ENCODE assay signal across 18 cellular contexts in genomic region chr17:49745175-49746139, GRCh38. TPM values are rescaled to one million over a fixed set of nuclear protein-coding genes. Genes with fewer than 3 reads are reported as not detected.
A peak's percentile ranks its signal among the peaks of the same experiment; 100 is the strongest.
DNase-seq lines count a peak whose midpoint lies in the region; ATAC-seq, FAIRE-seq and TF ChIP-seq lines count a peak whose summit lies in the region.
"Had no signal": no experiment of that assay in that cellular context is flagged by ENCODE, and none has a peak within 500 bp of the region (broad histone marks: within the 10 kb centered on the region; RNA-seq: fewer than 3 reads in every experiment).

No MANE protein-coding gene starts in this region.

- H3K4me2 ChIP-seq in BLaER1 treated with 17β-estradiol and CSF1 and Interleukin-3, amounts not matched to agents 10 nM and 100 nM = peak overlapping the region; percentile 80 to 97 (median 94)
- H3K4me2 ChIP-seq in DND-41 (ENCODE audit: insufficient read depth, low read length) (peak overlapping the region; percentile 66), HepG2 (ENCODE audit: low read depth, low read length) (no peak overlapping the region), mammary epithelial cell (ENCODE audit: insufficient read depth, low read depth, low read length) (no peak overlapping the region)
- H3K4me2 ChIP-seq: PC-9 had no signal

- in situ Hi-C loops in HepG2 (cut with HindIII; ENCODE audit: extremely low pct_ligation_motif_present, low pct_unique_long_range_greater_than_20kb) = no loop called here
- in situ Hi-C loops in mammary epithelial cell (cut with MboI; ENCODE audit: low sequenced_read_pairs in 2 of 2) = no loop called here

- no peak for FAIRE-seq in HepG2 (lab: Jason Lieb, UNC)

- H4K20me1 ChIP-seq in BLaER1 treated with 17β-estradiol and CSF1 and Interleukin-3, amounts not matched to agents 10 nM and 100 nM = no peaks in the 10 kb centered on the region
- H4K20me1 ChIP-seq in DND-41 (ENCODE audit: insufficient read depth, low read length) (peaks cover 15% of the 10 kb centered on the region), HepG2 (ENCODE audit: insufficient read depth, low read length) (no peaks in the 10 kb centered on the region), mammary epithelial cell (ENCODE audit: insufficient read depth, low read length) (no peaks in the 10 kb centered on the region)

- peak overlapping the region; percentile 79 for H3K4me3 Mint-ChIP-seq in activated B cell treated with CpG ODN at 0.5 μM for 24 hours
- H3K4me3 Mint-ChIP-seq: nephron had no signal

- no peaks in the 10 kb centered on the region for H3K27me3 ChIP-seq in BLaER1 treated with 17β-estradiol and CSF1 and Interleukin-3, amounts not matched to agents 10 nM and 100 nM
- H3K27me3 ChIP-seq in DND-41 (ENCODE audit: insufficient read depth, low read length, poor library complexity) (no peaks in the 10 kb centered on the region), HepG2 (ENCODE audit: control insufficient read depth in 1 of 2, insufficient read depth in 2 of 2, low read length in 2 of 2) (no peaks in the 10 kb centered on the region), mammary epithelial cell (ENCODE audit: insufficient read depth, low read length) (no peaks in the 10 kb centered on the region)
- H3K27me3 ChIP-seq: esophagus muscularis mucosa, uterus had no signal

- dilution Hi-C loops in mammary epithelial cell (cut with HindIII; ENCODE audit: low sequenced_read_pairs) = no loop called here

- TF ChIP-seq POLR2A in HepG2 (IDR thresholded peaks at IDR 0.05; ENCODE audit: insufficient read depth in 1 of 2, low read depth in 2 of 2, low read length in 2 of 2) = no peak

- ATAC-seq in DND-41 (ENCODE audit: insufficient read depth, low read depth) (no peak), activated B cell treated with CpG ODN at 0.5 μM for 24 hours (ENCODE audit: low read depth) (no peak), HepG2 (no peak), GM21619 (IDR thresholded peaks at IDR 0.05; ENCODE audit: unreplicated experiment) (no peak)
- ATAC-seq: activated CD4-positive, CD25-positive, alpha-beta regulatory T cell treated with anti-CD3 and anti-CD28 coated beads, Interleukin-2, amount 50 U/mL, for 24 hours had no signal

- peaks cover 93% of the 10 kb centered on the region for H3K4me1 Mint-ChIP-seq in activated B cell treated with CpG ODN at 0.5 μM for 24 hours

- peaks cover 88 to 91% (median 90%) of the 10 kb centered on the region in 10 experiments for H3K4me1 ChIP-seq in BLaER1 treated with 17β-estradiol and CSF1 and Interleukin-3, amounts not matched to agents 10 nM and 100 nM
- H3K4me1 ChIP-seq in DND-41 (ENCODE audit: insufficient read depth, low read length) (peaks cover 92% of the 10 kb centered on the region), HepG2 (ENCODE audit: insufficient read depth, low read length) (peaks cover 58% of the 10 kb centered on the region), mammary epithelial cell (ENCODE audit: insufficient read depth, low read length) (peaks cover 24% of the 10 kb centered on the region)

- H3K27me3 Mint-ChIP-seq in activated B cell treated with CpG ODN at 0.5 μM for 24 hours = no peaks in the 10 kb centered on the region

- no peak for TF ChIP-seq RAD21 in HepG2 (CRISPR knock-in tag; IDR thresholded peaks at IDR 0.05)

- POLR2A ChIA-PET in activated B cell treated with CpG ODN at 0.5 μM for 24 hours (lab: Charles Lee) = interaction anchor here (1.1 to 6.9 kb wide), 4 partner anchors 15 to 42 kb away, joined by 3 to 129 read pairs (median 68); partner anchors contain the start of genes FAM117A and SLC35B1
- POLR2A ChIA-PET in HepG2 (lab: Yijun Ruan, JAX) = interaction anchor here (1.7 to 5.8 kb wide), 2 partner anchors 17 to 43 kb away, joined by 3 to 83 read pairs; partner anchors contain the start of genes FAM117A and KAT7

- peaks cover 3% of the 10 kb centered on the region for H3K9me3 Mint-ChIP-seq in activated B cell treated with CpG ODN at 0.5 μM for 24 hours
- H3K9me3 Mint-ChIP-seq: nephron had no signal

- H3K9me3 ChIP-seq in BLaER1 treated with 17β-estradiol and CSF1 and Interleukin-3, amounts not matched to agents 10 nM and 100 nM (replicated peaks in 1 of 11) = no peaks in the 10 kb centered on the region
- no peaks in the 10 kb centered on the region for H3K9me3 ChIP-seq in DND-41 (ENCODE audit: insufficient read depth, low read length, severe bottlenecking)
- H3K9me3 ChIP-seq in HepG2 (ENCODE audit: low read length) = no peaks in the 10 kb centered on the region
- no peaks in the 10 kb centered on the region for H3K9me3 ChIP-seq in mammary epithelial cell (replicated peaks; ENCODE audit: insufficient read depth, low read length)
- H3K9me3 ChIP-seq: esophagus muscularis mucosa, uterus had no signal

- no peak overlapping the region for H2AFZ ChIP-seq in DND-41 (ENCODE audit: low read depth, low read length)
- no peak overlapping the region for H2AFZ ChIP-seq in HepG2 (ENCODE audit: low read length)
- no peak overlapping the region for H2AFZ ChIP-seq in mammary epithelial cell (ENCODE audit: low read depth, low read length)
- H2AFZ ChIP-seq: GM23248, PC-9 had no signal

- H3K36me3 Mint-ChIP-seq in activated B cell treated with CpG ODN at 0.5 μM for 24 hours (ENCODE audit: low read depth) = peaks cover 2% of the 10 kb centered on the region

- 52% methylated on average over 1 of the region's 1 CpG for whole genome bisulfite sequencing in HepG2 (ENCODE audit: low lambda C conversion rate)
- WGBS in mammary epithelial cell (ENCODE audit: low coverage, missing lambda C conversion rate) = 93% methylated on average over 1 of the region's 1 CpG

- H3K79me2 ChIP-seq in DND-41 (ENCODE audit: insufficient read depth, low read length) (peaks cover 71% of the 10 kb centered on the region), HepG2 (ENCODE audit: insufficient read depth, low read length) (no peaks in the 10 kb centered on the region), mammary epithelial cell (ENCODE audit: insufficient read depth, low read length) (no peaks in the 10 kb centered on the region)

- intact Hi-C loops in activated B cell treated with CpG ODN at 0.5 μM for 24 hours (cut with micrococcal nuclease) (loop anchor here (10.0 kb wide), 1 partner anchor 551 kb away; no protein-coding TSS in a partner anchor), HepG2 (cut with micrococcal nuclease; ENCODE audit: unreplicated experiment) (no loop called here), mammary epithelial cell (cut with micrococcal nuclease) (no loop called here)

- H3K27ac Mint-ChIP-seq in activated B cell treated with CpG ODN at 0.5 μM for 24 hours = peak overlapping the region; percentile 96

- CTCF ChIA-PET in activated B cell treated with CpG ODN at 0.5 μM for 24 hours (lab: Charles Lee) = interaction anchor here (1.6 kb wide), 1 partner anchor 36 kb away, joined by 3 read pairs; no protein-coding TSS in a partner anchor
- CTCF ChIA-PET in HepG2 (lab: Yijun Ruan, JAX; ENCODE audit: low intra/inter-chr PET ratio, low total read pairs) = no interaction called here
- CTCF ChIA-PET in mammary epithelial cell (lab: Charles Lee; ENCODE audit: low non-redundant PET) = no interaction called here

- peak overlapping the region in 8 of 11 experiments; percentile 52 to 94 (median 87); a peak in 14 of 22 replicates for H3K9ac ChIP-seq in BLaER1 treated with 17β-estradiol and CSF1 and Interleukin-3, amounts not matched to agents 10 nM and 100 nM
- H3K9ac ChIP-seq in DND-41 (ENCODE audit: low read depth, low read length) = peak overlapping the region; percentile 50; the same call in 1 of the 2 replicates
- no peak overlapping the region for H3K9ac ChIP-seq in HepG2 (ENCODE audit: insufficient read depth, low read depth, low read length)
- H3K9ac ChIP-seq in mammary epithelial cell (ENCODE audit: insufficient read depth, low read length) = no peak overlapping the region
- H3K9ac ChIP-seq: GM23248 had no signal

- no peak overlapping the region; a peak in 1 of 20 replicates for H3K4me3 ChIP-seq in BLaER1 treated with 17β-estradiol and CSF1 and Interleukin-3, amounts not matched to agents 10 nM and 100 nM
- H3K4me3 ChIP-seq in DND-41 (ENCODE audit: low read depth in 1 of 2, low read length in 2 of 2) = no peak overlapping the region
- no peak overlapping the region for H3K4me3 ChIP-seq in HepG2 (replicated peaks in 1 of 3; ENCODE audit: insufficient read depth in 1 of 3, low read depth in 2 of 3, low read length in 3 of 3)
- no peak overlapping the region for H3K4me3 ChIP-seq in mammary epithelial cell (replicated peaks in 1 of 3; ENCODE audit: insufficient read depth in 1 of 3, low read depth in 2 of 3, low read length in 3 of 3)
- H3K4me3 ChIP-seq: esophagus muscularis mucosa, GM23248, PC-9, uterus had no signal

- peaks cover 0 to 54% (median 10%) of the 10 kb centered on the region in 11 experiments; a peak in 10 of 22 replicates for H3K36me3 ChIP-seq in BLaER1 treated with 17β-estradiol and CSF1 and Interleukin-3, amounts not matched to agents 10 nM and 100 nM
- no peaks in the 10 kb centered on the region for H3K36me3 ChIP-seq in DND-41 (ENCODE audit: insufficient read depth, low read length)
- H3K36me3 ChIP-seq in HepG2 (replicated peaks in 1 of 2; ENCODE audit: control insufficient read depth in 1 of 2, insufficient read depth in 2 of 2, low read length in 2 of 2) = peaks cover 3 to 7% of the 10 kb centered on the region in 2 experiments; a peak in 4 of 5 replicates
- no peaks in the 10 kb centered on the region for H3K36me3 ChIP-seq in mammary epithelial cell (ENCODE audit: insufficient read depth, low read length)
- H3K36me3 ChIP-seq: esophagus muscularis mucosa, uterus had no signal

- DNase-seq in DND-41 (no peak), activated B cell treated with CpG ODN at 0.5 μM for 24 hours (no peak), HepG2 (ENCODE audit: low spot score) (no peak), mammary epithelial cell (no peak), NOMO-1 treated with dmso at 0.1 percent for 144 hours (lab: John Stamatoyannopoulos, UW; ENCODE audit: unreplicated experiment) (no peak)
- no peak for DNase-seq in stimulated activated CD4-positive, alpha-beta T cell treated with anti-CD3 and anti-CD28 coated beads, Interleukin-4, amount 100 ng/mL, for 24 hours
- DNase-seq: C1 segment of cervical spinal cord; GM23248; NCI-H1105 treated with DMSO at 0.1 percent for 48 hours; NCI-H2227 treated with DMSO at 0.1 percent for 48 hours; PC-9; stimulated activated CD4-positive, alpha-beta T cell treated with anti-CD3 and anti-CD28 coated beads, Interleukin-2, amount 100 ng/mL, for 24 hours; uterus had no signal

- TF ChIP-seq EP300 in HepG2 (IDR thresholded peaks at IDR 0.05; ENCODE audit: low read depth in 2 of 2, low read length in 2 of 2) (no peak), HepG2 (CRISPR knock-in tag; IDR thresholded peaks at IDR 0.05; ENCODE audit: borderline replicate concordance) (no peak)

- H3K27ac ChIP-seq in BLaER1 treated with 17β-estradiol and CSF1 and Interleukin-3, amounts not matched to agents 10 nM and 100 nM = peak overlapping the region in 10 of 11 experiments; percentile 44 to 100 (median 97); a peak in 20 of 22 replicates
- peak overlapping the region; percentile 92 for H3K27ac ChIP-seq in DND-41 (ENCODE audit: low read length)
- peak overlapping the region; percentile 4 for H3K27ac ChIP-seq in HepG2 (ENCODE audit: extremely low read length, insufficient read depth, low read length)
- no peak overlapping the region for H3K27ac ChIP-seq in mammary epithelial cell (ENCODE audit: insufficient read depth, low read depth, low read length)
- H3K27ac ChIP-seq: GM23248, PC-9 had no signal

- TF ChIP-seq CTCF in DND-41 (IDR thresholded peaks at IDR 0.05; ENCODE audit: borderline replicate concordance, extremely low read depth, low read length, poor library complexity, severe bottlenecking) (no peak), activated B cell treated with CpG ODN at 0.5 μM for 24 hours (IDR thresholded peaks at IDR 0.05) (no peak), HepG2 (CRISPR knock-in tag; IDR thresholded peaks at IDR 0.05) (no peak), mammary epithelial cell (conservative IDR thresholded peaks at IDR 0.05 in 1 of 2, IDR thresholded peaks at IDR 0.05 in 1 of 2; ENCODE audit: extremely low read depth in 1 of 2, insufficient read depth in 1 of 2, low read depth in 1 of 2, low read length in 2 of 2) (no peak)

- BruUV-seq in HepG2 (replicated peaks; lab: Mats Ljungman, UMichigan) (no TSS peak), mammary epithelial cell (replicated peaks; lab: Mats Ljungman, UMichigan) (no TSS peak)

RNA-seq across cellular contexts. Expression of gene FAM117A, which starts 18.5 kb away (rescaled TPM):
- total RNA-seq in activated B cell treated with CpG ODN at 0.5 μM for 24 hours = 27.7 and 30.0 TPM in 2 replicates
- 12.1 and 12.3 TPM in 2 replicates for total RNA-seq in HepG2 (2016; rRNA removed; fragmentation: Illumina TruSeq; extraction: Trizol)
- total RNA-seq in HepG2 (2016; cell fraction: cytosol; rRNA removed; fragmentation: Illumina TruSeq; extraction: Trizol; ENCODE audit: low read depth) = 10.9 and 12.0 TPM in 2 replicates
- 9.9 and 12.6 TPM in 2 replicates for total RNA-seq in HepG2 (2016; cell fraction: insoluble cytoplasmic fraction; rRNA removed; fragmentation: Illumina TruSeq; extraction: Trizol)
- 21.3 and 21.9 TPM in 2 replicates for total RNA-seq in HepG2 (2016; cell fraction: membrane; rRNA removed; fragmentation: Illumina TruSeq; extraction: Trizol)
- 8.1 and 8.9 TPM in 2 replicates for total RNA-seq in HepG2 (2016; cell fraction: nucleus; rRNA removed; fragmentation: Illumina TruSeq; extraction: Trizol)
- polyA plus RNA-seq in HepG2 (2011; rRNA removed) = 19.8 and 22.0 TPM in 2 replicates
- polyA plus RNA-seq in HepG2 (2011; cell fraction: cytosol; rRNA removed) = 11.4 and 15.9 TPM in 2 replicates
- polyA plus RNA-seq in HepG2 (2011; cell fraction: nucleus; rRNA removed) = 17.2 and 20.5 TPM in 2 replicates
- polyA plus RNA-seq in HepG2 (2012) = 11.3 and 12.2 TPM in 2 replicates
- polyA plus RNA-seq in HepG2 (2016; cell fraction: cytosol; fragmentation: Illumina TruSeq; extraction: Trizol; ENCODE audit: low read depth) = 19.0 and 20.2 TPM in 2 replicates
- 19.2 and 23.6 TPM in 2 replicates for polyA plus RNA-seq in HepG2 (2016; cell fraction: insoluble cytoplasmic fraction; fragmentation: Illumina TruSeq; extraction: Trizol; ENCODE audit: low read depth)
- polyA plus RNA-seq in HepG2 (2016; cell fraction: membrane; fragmentation: Illumina TruSeq; extraction: Trizol; ENCODE audit: low read depth) = 28.9 and 33.3 TPM in 2 replicates
- 20.1 and 22.1 TPM in 2 replicates for polyA plus RNA-seq in HepG2 (2016; cell fraction: nucleus; fragmentation: Illumina TruSeq; extraction: Trizol; ENCODE audit: insufficient read depth, low read depth)
- polyA minus RNA-seq in HepG2 (2011; rRNA and poly(A)+ RNA removed; ENCODE audit: low replicate concordance) = 32.1 TPM in 1 of 2 replicates, not detected in the other
- polyA minus RNA-seq in HepG2 (2011; cell fraction: cytosol; rRNA and poly(A)+ RNA removed) = 6.7 and 8.0 TPM in 2 replicates
- 7.9 and 8.7 TPM in 2 replicates for polyA minus RNA-seq in HepG2 (2011; cell fraction: nucleus; rRNA and poly(A)+ RNA removed)
- total RNA-seq in mammary epithelial cell = 1 to 10 TPM; 2.8 to 5.9 TPM
- polyA plus RNA-seq in mammary epithelial cell = 8.8 TPM
- 14.2 TPM for polyA minus RNA-seq in mammary epithelial cell

RNA-seq across cellular contexts. Expression of gene SLC35B1, which starts 37.7 kb away (rescaled TPM):
- total RNA-seq in activated B cell treated with CpG ODN at 0.5 μM for 24 hours = 51.8 and 53.8 TPM in 2 replicates
- total RNA-seq in HepG2 (2016; rRNA removed; fragmentation: Illumina TruSeq; extraction: Trizol) = 67.0 and 113 TPM in 2 replicates
- 128 and 146 TPM in 2 replicates for total RNA-seq in HepG2 (2016; cell fraction: cytosol; rRNA removed; fragmentation: Illumina TruSeq; extraction: Trizol; ENCODE audit: low read depth)
- 68.0 and 117 TPM in 2 replicates for total RNA-seq in HepG2 (2016; cell fraction: insoluble cytoplasmic fraction; rRNA removed; fragmentation: Illumina TruSeq; extraction: Trizol)
- total RNA-seq in HepG2 (2016; cell fraction: membrane; rRNA removed; fragmentation: Illumina TruSeq; extraction: Trizol) = 115 and 123 TPM in 2 replicates
- total RNA-seq in HepG2 (2016; cell fraction: nucleus; rRNA removed; fragmentation: Illumina TruSeq; extraction: Trizol) = 105 and 117 TPM in 2 replicates
- polyA plus RNA-seq in HepG2 (2011; rRNA removed) = 83.6 and 99.6 TPM in 2 replicates
- polyA plus RNA-seq in HepG2 (2011; cell fraction: cytosol; rRNA removed) = 70.6 and 97.9 TPM in 2 replicates
- polyA plus RNA-seq in HepG2 (2011; cell fraction: nucleus; rRNA removed) = 79.1 and 84.2 TPM in 2 replicates
- 60.8 and 61.5 TPM in 2 replicates for polyA plus RNA-seq in HepG2 (2012)
- 123 and 149 TPM in 2 replicates for polyA plus RNA-seq in HepG2 (2016; cell fraction: cytosol; fragmentation: Illumina TruSeq; extraction: Trizol; ENCODE audit: low read depth)
- 70.3 and 81.2 TPM in 2 replicates for polyA plus RNA-seq in HepG2 (2016; cell fraction: insoluble cytoplasmic fraction; fragmentation: Illumina TruSeq; extraction: Trizol; ENCODE audit: low read depth)
- polyA plus RNA-seq in HepG2 (2016; cell fraction: membrane; fragmentation: Illumina TruSeq; extraction: Trizol; ENCODE audit: low read depth) = 114 and 119 TPM in 2 replicates
- 186 and 193 TPM in 2 replicates for polyA plus RNA-seq in HepG2 (2016; cell fraction: nucleus; fragmentation: Illumina TruSeq; extraction: Trizol; ENCODE audit: insufficient read depth, low read depth)
- polyA minus RNA-seq in HepG2 (2011; rRNA and poly(A)+ RNA removed; ENCODE audit: low replicate concordance) = 81.3 and 114 TPM in 2 replicates
- 27.6 and 41.2 TPM in 2 replicates for polyA minus RNA-seq in HepG2 (2011; cell fraction: cytosol; rRNA and poly(A)+ RNA removed)
- polyA minus RNA-seq in HepG2 (2011; cell fraction: nucleus; rRNA and poly(A)+ RNA removed) = 67.3 and 71.3 TPM in 2 replicates
- total RNA-seq in mammary epithelial cell = 10 to 100 TPM; 35.5 to 55.9 TPM
- 59.2 TPM for polyA plus RNA-seq in mammary epithelial cell
- polyA minus RNA-seq in mammary epithelial cell = 141 TPM

RNA-seq across cellular contexts. Expression of gene KAT7, which starts 43.0 kb away (rescaled TPM):
- total RNA-seq in activated B cell treated with CpG ODN at 0.5 μM for 24 hours (95.0 and 95.8 TPM in 2 replicates), HepG2 (2016; rRNA removed; fragmentation: Illumina TruSeq; extraction: Trizol) (39.2 and 43.8 TPM in 2 replicates), mammary epithelial cell (10 to 100 TPM; 22.5 to 43.2 TPM)
- total RNA-seq in HepG2 (2016; cell fraction: cytosol; rRNA removed; fragmentation: Illumina TruSeq; extraction: Trizol; ENCODE audit: low read depth) = 7.5 and 9.1 TPM in 2 replicates
- total RNA-seq in HepG2 (2016; cell fraction: insoluble cytoplasmic fraction; rRNA removed; fragmentation: Illumina TruSeq; extraction: Trizol) = 38.8 and 41.1 TPM in 2 replicates
- total RNA-seq in HepG2 (2016; cell fraction: membrane; rRNA removed; fragmentation: Illumina TruSeq; extraction: Trizol) = 14.7 and 17.3 TPM in 2 replicates
- total RNA-seq in HepG2 (2016; cell fraction: nucleus; rRNA removed; fragmentation: Illumina TruSeq; extraction: Trizol) = 47.4 and 58.4 TPM in 2 replicates
- polyA plus RNA-seq in HepG2 (2011; rRNA removed) (17.2 and 21.2 TPM in 2 replicates), mammary epithelial cell (15.7 TPM)
- 11.2 and 13.2 TPM in 2 replicates for polyA plus RNA-seq in HepG2 (2011; cell fraction: cytosol; rRNA removed)
- polyA plus RNA-seq in HepG2 (2011; cell fraction: nucleus; rRNA removed) = 21.2 and 24.5 TPM in 2 replicates
- polyA plus RNA-seq in HepG2 (2012) = 16.5 and 22.9 TPM in 2 replicates
- 1.2 and 1.6 TPM in 2 replicates for polyA plus RNA-seq in HepG2 (2016; cell fraction: cytosol; fragmentation: Illumina TruSeq; extraction: Trizol; ENCODE audit: low read depth)
- polyA plus RNA-seq in HepG2 (2016; cell fraction: insoluble cytoplasmic fraction; fragmentation: Illumina TruSeq; extraction: Trizol; ENCODE audit: low read depth) = 35.8 and 38.8 TPM in 2 replicates
- 5.3 and 5.7 TPM in 2 replicates for polyA plus RNA-seq in HepG2 (2016; cell fraction: membrane; fragmentation: Illumina TruSeq; extraction: Trizol; ENCODE audit: low read depth)
- 32.7 and 33.9 TPM in 2 replicates for polyA plus RNA-seq in HepG2 (2016; cell fraction: nucleus; fragmentation: Illumina TruSeq; extraction: Trizol; ENCODE audit: insufficient read depth, low read depth)
- 35.4 and 40.6 TPM in 2 replicates for polyA minus RNA-seq in HepG2 (2011; rRNA and poly(A)+ RNA removed; ENCODE audit: low replicate concordance)
- 20.4 and 21.7 TPM in 2 replicates for polyA minus RNA-seq in HepG2 (2011; cell fraction: cytosol; rRNA and poly(A)+ RNA removed)
- 84.9 and 89.1 TPM in 2 replicates for polyA minus RNA-seq in HepG2 (2011; cell fraction: nucleus; rRNA and poly(A)+ RNA removed)
- polyA minus RNA-seq in mammary epithelial cell = 54.0 TPM

Comparison
In these comparisons a context has a peak if more than half of its experiments do, and no peak if none do; other contexts are left out.
1. H3K4me2 ChIP-seq: peak in BLaER1 treated with 17β-estradiol and CSF1 and Interleukin-3, amounts not matched to agents 10 nM and 100 nM (11 of 11) and DND-41 (single experiment); none in HepG2 (single experiment) and mammary epithelial cell (single experiment).
2. H3K9ac ChIP-seq: peak in BLaER1 treated with 17β-estradiol and CSF1 and Interleukin-3, amounts not matched to agents 10 nM and 100 nM (8 of 11) and DND-41 (single experiment); none in HepG2 (single experiment) and mammary epithelial cell (single experiment).